8 cellular contexts compared by ENCODE assay signal in the genomic region with DNA sequence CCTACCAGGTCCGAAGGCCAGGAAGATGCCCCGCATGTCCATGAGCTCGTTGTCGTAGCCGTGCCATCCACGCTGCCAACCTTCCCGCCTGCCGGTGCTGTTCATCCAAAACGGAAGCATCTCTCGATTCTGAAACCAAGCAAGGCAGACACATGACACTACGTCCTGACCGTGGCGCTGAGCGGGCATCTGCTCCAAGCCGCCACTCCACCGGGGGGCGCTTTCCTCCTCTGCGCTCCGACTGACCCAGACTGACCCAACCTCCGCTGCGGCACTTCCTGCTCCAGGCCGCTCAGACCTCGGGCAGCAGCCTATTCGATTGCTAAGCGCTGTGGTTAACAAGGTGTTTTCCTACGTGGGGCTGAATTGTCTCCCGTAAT.
A peak's percentile ranks its signal among the peaks of the same experiment; 100 is the strongest.
DNase-seq lines count a peak whose midpoint lies in the region; ATAC-seq and TF ChIP-seq lines count a peak whose summit lies in the region.

No MANE protein-coding gene starts in this region.

- ATAC-seq in HG02642 (IDR thresholded peaks at IDR 0.05; ENCODE audit: poor library complexity, unreplicated experiment), result peak; percentile 61
- ATAC-seq in left lobe of liver, result peak; percentile 43
- ATAC-seq in stimulated activated memory B cell treated with anti-CD40 and anti-IgM and Interleukin-4, amounts not matched to agents 10 μg/mL and 1 μg/mL and 100 μg/mL, for 72 hours, result no peak
- ATAC-seq in GM21576 (IDR thresholded peaks at IDR 0.05; ENCODE audit: unreplicated experiment), result no peak

- in situ Hi-C loops in KBM-7 (cut with MboI; ENCODE audit: low pct_unique_long_range_greater_than_20kb, low sequenced_read_pairs), result no loop called here

- H3K9me3 ChIP-seq in ES-I3 (ENCODE audit: control insufficient read depth, insufficient read depth, low read length) (no peaks in the 10 kb centered on the region), ascending aorta (no peaks in the 10 kb centered on the region)

- no peak overlapping the region for H3K27ac ChIP-seq in ascending aorta

- no peaks in the 10 kb centered on the region for H3K27me3 ChIP-seq in ascending aorta

- H3K27me3 Mint-ChIP-seq in stimulated activated memory B cell treated with anti-CD40 and anti-IgM and Interleukin-4, amounts not matched to agents 10 μg/mL and 1 μg/mL and 100 μg/mL, for 72 hours, result peaks cover 38% of the 10 kb centered on the region

- H3K36me3 Mint-ChIP-seq in stimulated activated memory B cell treated with anti-CD40 and anti-IgM and Interleukin-4, amounts not matched to agents 10 μg/mL and 1 μg/mL and 100 μg/mL, for 72 hours, result no peaks in the 10 kb centered on the region

- H3K36me3 ChIP-seq in ES-I3 (ENCODE audit: insufficient read depth, low read length) (no peaks in the 10 kb centered on the region), ascending aorta (no peaks in the 10 kb centered on the region)

- no peak overlapping the region for H3K27ac Mint-ChIP-seq in stimulated activated memory B cell treated with anti-CD40 and anti-IgM and Interleukin-4, amounts not matched to agents 10 μg/mL and 1 μg/mL and 100 μg/mL, for 72 hours

- no peaks in the 10 kb centered on the region for H3K9me3 Mint-ChIP-seq in stimulated activated memory B cell treated with anti-CD40 and anti-IgM and Interleukin-4, amounts not matched to agents 10 μg/mL and 1 μg/mL and 100 μg/mL, for 72 hours

- H3K4me1 Mint-ChIP-seq in stimulated activated memory B cell treated with anti-CD40 and anti-IgM and Interleukin-4, amounts not matched to agents 10 μg/mL and 1 μg/mL and 100 μg/mL, for 72 hours, result peaks cover 7% of the 10 kb centered on the region

- peak in 1 of 2 donors; percentile 76 for DNase-seq in ascending aorta (ENCODE audit: low spot score in 2 of 2)
- peak; percentile 57 for DNase-seq in left lobe of liver (ENCODE audit: low spot score)
- no peak for DNase-seq in SK-N-DZ (ENCODE audit: low spot score)
- DNase-seq in KBM-7, result no peak

- H3K4me1 ChIP-seq in ES-I3 (ENCODE audit: insufficient read depth, low read length) (no peaks in the 10 kb centered on the region), ascending aorta (no peaks in the 10 kb centered on the region)

- peak; percentile 14 to 47 (median 18) for TF ChIP-seq CTCF in ascending aorta (IDR thresholded peaks at IDR 0.05)

- H3K4me3 ChIP-seq in ascending aorta, result peak overlapping the region; percentile 37 to 59

- H3K9ac ChIP-seq in ES-I3 (ENCODE audit: low read depth, low read length), result peak overlapping the region; percentile 32; the same call in 1 of the 2 replicates

- intact Hi-C loops in ascending aorta (cut with DNase I), result loop anchor here (2.0 kb wide), 1 partner anchor 254 kb away; no protein-coding TSS in a partner anchor

- peak overlapping the region; percentile 43 for H3K4me3 Mint-ChIP-seq in stimulated activated memory B cell treated with anti-CD40 and anti-IgM and Interleukin-4, amounts not matched to agents 10 μg/mL and 1 μg/mL and 100 μg/mL, for 72 hours

Comparison
In these comparisons a context has a peak if more than half of its experiments do, and no peak if none do; other contexts are left out.
1. ATAC-seq: peak in HG02642 (single experiment) and left lobe of liver (single experiment); none in stimulated activated memory B cell treated with anti-CD40 and anti-IgM and Interleukin-4, amounts not matched to agents 10 μg/mL and 1 μg/mL and 100 μg/mL, for 72 hours (single experiment) and GM21576 (single experiment).